In the genomic region with DNA sequence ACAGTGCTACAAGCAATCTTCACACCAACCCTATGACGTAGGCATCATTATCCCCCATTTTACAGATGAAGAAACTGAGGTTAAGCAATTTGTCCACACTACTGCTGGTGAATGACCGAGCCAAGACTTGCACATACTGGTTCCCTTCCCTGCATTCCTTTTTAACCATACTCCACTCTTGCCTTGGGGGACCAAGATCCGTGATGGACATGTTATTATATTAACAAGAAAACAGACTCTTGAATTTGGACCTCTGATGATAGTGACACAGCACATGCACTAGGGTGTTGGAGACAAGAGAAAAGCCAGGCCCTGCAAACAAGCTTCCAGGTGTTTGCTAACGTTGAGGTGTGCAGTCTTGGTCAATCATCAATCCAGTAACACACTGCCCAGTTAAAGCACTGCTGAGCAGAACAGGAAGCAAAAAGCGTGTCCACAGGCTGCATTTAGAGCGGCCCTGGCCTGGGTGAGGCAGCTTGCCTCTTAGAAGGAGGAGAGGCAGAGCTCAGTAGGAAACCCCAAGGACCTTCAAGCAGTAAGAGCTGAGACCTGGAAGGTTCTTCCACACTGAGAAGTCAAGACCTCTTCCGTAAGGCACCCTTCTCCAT, we compare ENCODE assay signal across 23 cellular contexts. TPM values are rescaled to one million over a fixed set of nuclear protein-coding genes. Genes with fewer than 3 reads are reported as not detected.
DNase-seq lines count a peak whose midpoint lies in the region; ATAC-seq and TF ChIP-seq lines count a peak whose summit lies in the region.
"Had no signal": no experiment of that assay in that cellular context is flagged by ENCODE, and none has a peak within 500 bp of the region (broad histone marks: within the 10 kb centered on the region; RNA-seq: fewer than 3 reads in every experiment).

No MANE protein-coding gene starts in this region.

- H3F3A ChIP-seq in PC-3 (ENCODE audit: low read length, unreplicated experiment) = no peaks in the 10 kb centered on the region

- no peak overlapping the region for H3K9ac ChIP-seq in PC-3 (ENCODE audit: low read length)
- H3K9ac ChIP-seq: BLaER1 treated with 17β-estradiol and CSF1 and Interleukin-3, amounts not matched to agents 10 nM and 100 nM had no signal

- POLR2A ChIA-PET in PC-3 (lab: Charles Lee; ENCODE audit: unreplicated experiment) = no interaction called here

- no peak for TF ChIP-seq CTCF in right atrium auricular region (IDR thresholded peaks at IDR 0.05)
- TF ChIP-seq CTCF in mucosa of descending colon (IDR thresholded peaks at IDR 0.05) = no peak
- no peak for TF ChIP-seq CTCF in PC-3 (conservative IDR thresholded peaks at IDR 0.05; ENCODE audit: low read depth, low read length)

- H3K4me2 ChIP-seq in PC-3 (ENCODE audit: low read length) = no peak overlapping the region

- no peaks in the 10 kb centered on the region for H3K79me2 ChIP-seq in PC-3 (ENCODE audit: low read length)

- CTCF ChIA-PET in PC-3 (lab: Charles Lee) = no interaction called here

- H3K27me3 ChIP-seq in right atrium auricular region = no peaks in the 10 kb centered on the region
- no peaks in the 10 kb centered on the region for H3K27me3 ChIP-seq in PC-3 (ENCODE audit: low read length)
- H3K27me3 ChIP-seq: BLaER1 treated with 17β-estradiol and CSF1 and Interleukin-3, amounts not matched to agents 10 nM and 100 nM; ovary had no signal

- intact Hi-C loops in Right ventricle myocardium superior (cut with DNase I) = no loop called here
- intact Hi-C loops in mucosa of descending colon (cut with DNase I, micrococcal nuclease) = no loop called here
- intact Hi-C loops in PC-3 (cut with micrococcal nuclease) = no loop called here

- no peak overlapping the region for H2AFZ ChIP-seq in PC-3 (ENCODE audit: low read length)

- no TSS peak for BruUV-seq in PC-3 (replicated peaks; lab: Mats Ljungman, UMichigan)

- H3K27ac ChIP-seq in right atrium auricular region = no peak overlapping the region
- H3K27ac ChIP-seq in PC-3 (ENCODE audit: low read length) = no peak overlapping the region
- H3K27ac ChIP-seq: 22Rv1; BLaER1 treated with 17β-estradiol and CSF1 and Interleukin-3, amounts not matched to agents 10 nM and 100 nM; ovary; skin epidermis; suprapubic skin; WERI-Rb-1 had no signal

- H3K4me3 ChIP-seq in right atrium auricular region (no peak overlapping the region), mucosa of descending colon (no peak overlapping the region), PC-3 (ENCODE audit: low read length) (no peak overlapping the region)
- H3K4me3 ChIP-seq: BLaER1 treated with 17β-estradiol and CSF1 and Interleukin-3, amounts not matched to agents 10 nM and 100 nM; ovary; skin epidermis; suprapubic skin had no signal

- H3K9me3 ChIP-seq in right atrium auricular region (no peaks in the 10 kb centered on the region), mucosa of descending colon (no peaks in the 10 kb centered on the region), PC-3 (ENCODE audit: low read length) (no peaks in the 10 kb centered on the region)
- H3K9me3 ChIP-seq: ovary, suprapubic skin had no signal

- no peaks in the 10 kb centered on the region for H4K20me1 ChIP-seq in PC-3 (ENCODE audit: low read length)
- H4K20me1 ChIP-seq: BLaER1 treated with 17β-estradiol and CSF1 and Interleukin-3, amounts not matched to agents 10 nM and 100 nM had no signal

- no peaks in the 10 kb centered on the region for H3K4me1 ChIP-seq in right atrium auricular region
- peaks cover 18% of the 10 kb centered on the region for H3K4me1 ChIP-seq in mucosa of descending colon (ENCODE audit: low read depth)
- peaks cover under 1% of the 10 kb centered on the region; the same call in 1 of the 2 replicates for H3K4me1 ChIP-seq in PC-3 (ENCODE audit: insufficient read depth, low read length)
- H3K4me1 ChIP-seq: suprapubic skin had no signal

- no peaks in the 10 kb centered on the region for H3K36me3 ChIP-seq in right atrium auricular region
- no peaks in the 10 kb centered on the region for H3K36me3 ChIP-seq in mucosa of descending colon (ENCODE audit: low read depth)
- no peaks in the 10 kb centered on the region for H3K36me3 ChIP-seq in PC-3 (ENCODE audit: low read depth, low read length)
- H3K36me3 ChIP-seq: BLaER1 treated with 17β-estradiol and CSF1 and Interleukin-3, amounts not matched to agents 10 nM and 100 nM; ovary; suprapubic skin; WERI-Rb-1 had no signal

- no peak for DNase-seq in Right ventricle myocardium superior
- no peak for DNase-seq in right atrium auricular region (ENCODE audit: low spot score)
- DNase-seq in mucosa of descending colon = peak; percentile 77 to 86 (median 81)
- no peak for DNase-seq in PC-3
- DNase-seq in activated gamma-delta T cell treated with Interleukin-2 at 50 U/mL for 16 hours = no peak
- DNase-seq: activated CD4-positive, alpha-beta T cell treated with anti-CD3 and anti-CD28 coated beads, Interleukin-2, amount 50 U/mL, for 48 hours; activated naive CD4-positive, alpha-beta T cell treated with anti-CD3 and anti-CD28 coated beads, Interleukin-2, amount 50 U/mL, for 16 hours; activated T-cell treated with anti-CD3 and anti-CD28 coated beads, Interleukin-2, amount 50 U/mL, for 24 hours; DMS79; NCI-H1105; NCI-H524 treated with DMSO at 0.1 percent for 48 hours; ovary; SHP77 treated with DMSO at 0.1 percent for 48 hours; stimulated activated CD4-positive, alpha-beta T cell treated with anti-CD3 and anti-CD28 coated beads, Interleukin-4, amount 100 ng/mL, for 24 hours; WERI-Rb-1 had no signal

- H3K9me2 ChIP-seq in PC-3 (replicated peaks; ENCODE audit: low read length) = no peaks in the 10 kb centered on the region

- ATAC-seq in Right ventricle myocardium superior (ENCODE audit: poor library complexity) (peak; percentile 38), esophagus mucosa (peak; percentile 13), mucosa of descending colon (peak; percentile 76), HG03469 (IDR thresholded peaks at IDR 0.05; ENCODE audit: unreplicated experiment) (no peak), HG02852 (IDR thresholded peaks at IDR 0.05; ENCODE audit: unreplicated experiment) (no peak), PC-3 (no peak)

RNA-seq across cellular contexts. Expression of gene HNF1B, which starts 36.7 kb away (rescaled TPM):
- total RNA-seq in Right ventricle myocardium superior = not detected
- not detected for total RNA-seq in right atrium auricular region
- not detected for total RNA-seq in esophagus mucosa
- total RNA-seq in mucosa of descending colon = 10 to 100 TPM; 21.1 to 54.6 (median 34.8) TPM
- total RNA-seq in PC-3 (2014; rRNA removed) = 1.3 and 2.0 TPM in 2 replicates
- total RNA-seq: H4, suprapubic skin had no signal

Comparison
In these comparisons a context has a peak if more than half of its experiments do, and no peak if none do; other contexts are left out.
1. ATAC-seq: peak in Right ventricle myocardium superior (single experiment), esophagus mucosa (single experiment) and mucosa of descending colon (single experiment); none in HG03469 (single experiment), HG02852 (single experiment) and PC-3 (single experiment).
2. DNase-seq: peak in mucosa of descending colon (3 of 3); none in Right ventricle myocardium superior (single experiment), right atrium auricular region (single experiment), PC-3 (single experiment) and activated gamma-delta T cell treated with Interleukin-2 at 50 U/mL for 16 hours (single experiment).